18 cellular contexts compared by ENCODE assay signal in genomic region chr11:61339490-61339878, GRCh38. TPM values are rescaled to one million over a fixed set of nuclear protein-coding genes. Genes with fewer than 3 reads are reported as not detected.
"Had no signal": no experiment of that assay in that cellular context is flagged by ENCODE, and none has a peak within 500 bp of the region (broad histone marks: within the 10 kb centered on the region; RNA-seq: fewer than 3 reads in every experiment).

No MANE protein-coding gene starts in this region.

- H3K9me3 Mint-ChIP-seq: endodermal cell; immature natural killer cell; natural killer cell treated with Interleukin-12 subunit alpha and Interleukin-12 subunit beta and Interleukin-15 and Interleukin-18, amount 100 ng/mL, for 72 hours; stimulated activated effector memory CD8-positive, alpha-beta T cell treated with anti-CD3 and anti-CD28 coated beads, Interleukin-12 subunit alpha, Interleukin-12 subunit beta, amount 100 ng/mL, for 72 hours; stimulated activated naive CD8-positive, alpha-beta T cell treated with anti-CD3 and anti-CD28 coated beads, Interleukin-15, amount 100 ng/mL, for 72 hours had no signal

- DNase-seq: effector CD4-positive, alpha-beta T cell; endodermal cell; erythroblast; foreskin keratinocyte; immature natural killer cell; left ventricle myocardium inferior; lower lobe of right lung; mesenchymal stem cell; midbrain; right lobe of liver; stimulated activated CD4-positive, alpha-beta T cell treated with anti-CD3 and anti-CD28 coated beads, Interleukin-4, amount 100 ng/mL, for 1 hour; stimulated activated CD8-positive, alpha-beta memory T cell treated with anti-CD3 and anti-CD28 coated beads, Interleukin-4, amount 100 ng/mL, for 48 hours; stimulated activated naive CD8-positive, alpha-beta T cell treated with anti-CD3 and anti-CD28 coated beads, Interleukin-15, amount 100 ng/mL, for 72 hours; testis had no signal

- ATAC-seq: foreskin keratinocyte; lower lobe of right lung; natural killer cell treated with Interleukin-12 subunit alpha and Interleukin-12 subunit beta and Interleukin-15 and Interleukin-18, amount 100 ng/mL, for 72 hours; right lobe of liver; stimulated activated effector memory CD8-positive, alpha-beta T cell treated with anti-CD3 and anti-CD28 coated beads, Interleukin-12 subunit alpha, Interleukin-12 subunit beta, amount 100 ng/mL, for 72 hours; stimulated activated naive CD8-positive, alpha-beta T cell treated with anti-CD3 and anti-CD28 coated beads, Interleukin-15, amount 100 ng/mL, for 72 hours had no signal

- H3K4me1 Mint-ChIP-seq: endodermal cell had no signal

- H3K4me3 Mint-ChIP-seq: endodermal cell; immature natural killer cell; natural killer cell treated with Interleukin-12 subunit alpha and Interleukin-12 subunit beta and Interleukin-15 and Interleukin-18, amount 100 ng/mL, for 72 hours; stimulated activated effector memory CD8-positive, alpha-beta T cell treated with anti-CD3 and anti-CD28 coated beads, Interleukin-12 subunit alpha, Interleukin-12 subunit beta, amount 100 ng/mL, for 72 hours; stimulated activated naive CD8-positive, alpha-beta T cell treated with anti-CD3 and anti-CD28 coated beads, Interleukin-15, amount 100 ng/mL, for 72 hours had no signal

- H3K36me3 Mint-ChIP-seq: natural killer cell treated with Interleukin-12 subunit alpha and Interleukin-12 subunit beta and Interleukin-15 and Interleukin-18, amount 100 ng/mL, for 72 hours; stimulated activated effector memory CD8-positive, alpha-beta T cell treated with anti-CD3 and anti-CD28 coated beads, Interleukin-12 subunit alpha, Interleukin-12 subunit beta, amount 100 ng/mL, for 72 hours had no signal

- H3K27me3 Mint-ChIP-seq: natural killer cell treated with Interleukin-12 subunit alpha and Interleukin-12 subunit beta and Interleukin-15 and Interleukin-18, amount 100 ng/mL, for 72 hours; stimulated activated naive CD8-positive, alpha-beta T cell treated with anti-CD3 and anti-CD28 coated beads, Interleukin-15, amount 100 ng/mL, for 72 hours had no signal

- FAIRE-seq: endothelial cell of umbilical vein, keratinocyte had no signal

- H3K27ac Mint-ChIP-seq: endodermal cell; natural killer cell treated with Interleukin-12 subunit alpha and Interleukin-12 subunit beta and Interleukin-15 and Interleukin-18, amount 100 ng/mL, for 72 hours; stimulated activated effector memory CD8-positive, alpha-beta T cell treated with anti-CD3 and anti-CD28 coated beads, Interleukin-12 subunit alpha, Interleukin-12 subunit beta, amount 100 ng/mL, for 72 hours; stimulated activated naive CD8-positive, alpha-beta T cell treated with anti-CD3 and anti-CD28 coated beads, Interleukin-15, amount 100 ng/mL, for 72 hours had no signal

RNA-seq across cellular contexts. Expression of gene VWCE, which starts 44.4 kb away (rescaled TPM):
- polyA plus RNA-seq: immature natural killer cell had no signal
